10 cellular contexts compared by ENCODE assay signal in genomic region chr20:5090191-5090590, GRCh38. TPM values are rescaled to one million over a fixed set of nuclear protein-coding genes. Genes with fewer than 3 reads are reported as not detected.
DNase-seq lines count a peak whose midpoint lies in the region; ATAC-seq and TF ChIP-seq lines count a peak whose summit lies in the region.
"Had no signal": no experiment of that assay in that cellular context is flagged by ENCODE, and none has a peak within 500 bp of the region (broad histone marks: within the 10 kb centered on the region; RNA-seq: fewer than 3 reads in every experiment).

No MANE protein-coding gene starts in this region.

- H3K27ac ChIP-seq in endodermal cell (ENCODE audit: low read depth, low read length) = peak overlapping the region; percentile 36
- H3K27ac ChIP-seq in osteoblast (ENCODE audit: low read depth, low read length) = no peak overlapping the region

- peaks cover 4% of the 10 kb centered on the region for H3K4me1 Mint-ChIP-seq in endodermal cell
- no peaks in the 10 kb centered on the region for H3K4me1 Mint-ChIP-seq in mesothelial cell of epicardium

- H4K20me1 ChIP-seq in osteoblast (ENCODE audit: insufficient read depth, low read length) = no peaks in the 10 kb centered on the region

- H3K27me3 Mint-ChIP-seq in endodermal cell (ENCODE audit: insufficient read depth) (no peaks in the 10 kb centered on the region), mesothelial cell of epicardium (ENCODE audit: low read depth) (no peaks in the 10 kb centered on the region)

- peaks cover 8% of the 10 kb centered on the region for H3K36me3 Mint-ChIP-seq in endodermal cell (ENCODE audit: low read depth)
- peaks cover 10% of the 10 kb centered on the region for H3K36me3 Mint-ChIP-seq in mesothelial cell of epicardium

- H3K9ac ChIP-seq in endodermal cell (ENCODE audit: extremely low read depth, low read length, poor library complexity, severe bottlenecking) = no peak overlapping the region
- H3K9ac ChIP-seq: SK-N-SH had no signal

- H3K9me3 ChIP-seq in endodermal cell (ENCODE audit: control insufficient read depth, low read length) (no peaks in the 10 kb centered on the region), osteoblast (ENCODE audit: low read depth, low read length) (no peaks in the 10 kb centered on the region)
- H3K9me3 ChIP-seq: body of pancreas, SK-N-SH had no signal

- no peaks in the 10 kb centered on the region for H3K36me3 ChIP-seq in endodermal cell (ENCODE audit: control insufficient read depth, insufficient read depth, low read length)
- no peaks in the 10 kb centered on the region for H3K36me3 ChIP-seq in osteoblast (ENCODE audit: insufficient read depth, low read length)

- H3K4me2 ChIP-seq in osteoblast (ENCODE audit: insufficient read depth, low read length) = no peak overlapping the region
- H3K4me2 ChIP-seq: SK-N-SH had no signal

- ATAC-seq in GM18868 (IDR thresholded peaks at IDR 0.05; ENCODE audit: unreplicated experiment) = peak; percentile 53
- ATAC-seq: body of pancreas had no signal

- H3K27ac Mint-ChIP-seq in endodermal cell (no peak overlapping the region), mesothelial cell of epicardium (no peak overlapping the region)

- H3K4me1 ChIP-seq in endodermal cell (ENCODE audit: control insufficient read depth, insufficient read depth, low read length) (no peaks in the 10 kb centered on the region), osteoblast (ENCODE audit: insufficient read depth, low read length) (no peaks in the 10 kb centered on the region)
- H3K4me1 ChIP-seq: body of pancreas had no signal

- H3K4me3 ChIP-seq in endodermal cell (ENCODE audit: low read length) (no peak overlapping the region), osteoblast (ENCODE audit: insufficient read depth, low read length) (no peak overlapping the region)
- H3K4me3 ChIP-seq: body of pancreas had no signal

- H3K4me3 Mint-ChIP-seq in endodermal cell (no peak overlapping the region), mesothelial cell of epicardium (no peak overlapping the region)

- WGBS in endodermal cell (ENCODE audit: insufficient coverage in 1 of 2, insufficient read length in 1 of 2), 2 experiments = 56 to 67% methylated on average over 3 to 4 of the region's 4 CpGs

- no peaks in the 10 kb centered on the region for H3K79me2 ChIP-seq in osteoblast (ENCODE audit: insufficient read depth, low read length)

- H2AFZ ChIP-seq in osteoblast (ENCODE audit: low read length) = no peak overlapping the region

- DNase-seq in NAMALWA (ENCODE audit: low spot score) = peak; percentile 25
- no peak for DNase-seq in endodermal cell
- DNase-seq in pons (ENCODE audit: low spot score) = peak; percentile 81
- DNase-seq in NCI-H526 treated with DMSO at 0.1 percent for 48 hours (lab: John Stamatoyannopoulos, UW) = no peak
- DNase-seq in ecto neural progenitor cell (ENCODE audit: low spot score) = no peak
- no peak for DNase-seq in osteoblast (ENCODE audit: insufficient read length, low spot score, missing footprints)
- DNase-seq in mesothelial cell of epicardium (ENCODE audit: low spot score in 2 of 2, unreplicated experiment in 2 of 2) = no peak
- DNase-seq: SK-N-SH had no signal

- TF ChIP-seq CTCF in endodermal cell (conservative IDR thresholded peaks at IDR 0.05) = no peak
- TF ChIP-seq CTCF in osteoblast (IDR thresholded peaks at IDR 0.05; ENCODE audit: extremely low read depth, low read depth, low read length) = no peak
- no peak for TF ChIP-seq CTCF in mesothelial cell of epicardium (IDR thresholded peaks at IDR 0.05; ENCODE audit: unreplicated experiment)

- H3K9me3 Mint-ChIP-seq in endodermal cell = no peaks in the 10 kb centered on the region
- no peaks in the 10 kb centered on the region for H3K9me3 Mint-ChIP-seq in mesothelial cell of epicardium

- H3K27me3 ChIP-seq in endodermal cell (ENCODE audit: control insufficient read depth, insufficient read depth, low read length, poor library complexity, severe bottlenecking) (no peaks in the 10 kb centered on the region), osteoblast (ENCODE audit: insufficient read depth, low read length) (no peaks in the 10 kb centered on the region)
- H3K27me3 ChIP-seq: body of pancreas had no signal

RNA-seq across cellular contexts. Expression of gene TMEM230, which starts 22.7 kb away (rescaled TPM):
- total RNA-seq in endodermal cell = 10 to 100 TPM; 80.3 to 83.3 TPM
- 119 TPM for polyA plus RNA-seq in endodermal cell (2013, experiment 1 of 2)
- 107 TPM for polyA plus RNA-seq in endodermal cell (2013, experiment 2 of 2)
- total RNA-seq in osteoblast = 108 and 141 TPM in 2 replicates
- total RNA-seq in mesothelial cell of epicardium = 60.7 to 66.5 TPM (median 64.7 TPM) in 3 replicates

RNA-seq across cellular contexts. Expression of gene PCNA, which starts 29.6 kb away (rescaled TPM):
- 100 to 1,000 TPM; 168 to 169 TPM for total RNA-seq in endodermal cell
- polyA plus RNA-seq in endodermal cell (2013, experiment 1 of 2) = 270 TPM
- 257 TPM for polyA plus RNA-seq in endodermal cell (2013, experiment 2 of 2)
- 62.2 and 66.2 TPM in 2 replicates for total RNA-seq in osteoblast
- total RNA-seq in mesothelial cell of epicardium = 82.6 to 89.8 TPM (median 87.5 TPM) in 3 replicates

RNA-seq across cellular contexts. Expression of gene CDS2, which starts 36.6 kb away (rescaled TPM):
- total RNA-seq in endodermal cell (10 to 100 TPM; 66.8 to 77.1 TPM), osteoblast (25.3 and 26.2 TPM in 2 replicates), mesothelial cell of epicardium (41.6 to 44.9 TPM (median 42.2 TPM) in 3 replicates)
- 33.0 TPM for polyA plus RNA-seq in endodermal cell (2013, experiment 1 of 2)
- 33.7 TPM for polyA plus RNA-seq in endodermal cell (2013, experiment 2 of 2)

Comparison
In these comparisons a context has a peak if more than half of its experiments do, and no peak if none do; other contexts are left out.
1. DNase-seq: peak in NAMALWA (single experiment) and pons (single experiment); none in endodermal cell (single experiment), NCI-H526 treated with DMSO at 0.1 percent for 48 hours (single experiment), ecto neural progenitor cell (single experiment), osteoblast (single experiment) and mesothelial cell of epicardium (0 of 2).